Comparison of ENCODE assay signal across 25 cellular contexts in genomic region chr1:1085911-1086841, GRCh38. TPM values are rescaled to one million over a fixed set of nuclear protein-coding genes. Genes with fewer than 3 reads are reported as not detected.
DNase-seq lines count a peak whose midpoint lies in the region; ATAC-seq, FAIRE-seq and TF ChIP-seq lines count a peak whose summit lies in the region.
"Had no signal": no experiment of that assay in that cellular context is flagged by ENCODE, and none has a peak within 500 bp of the region (broad histone marks: within the 10 kb centered on the region; RNA-seq: fewer than 3 reads in every experiment).

No MANE protein-coding gene starts in this region.

- in situ Hi-C loops in gastrocnemius medialis (cut with MboI; ENCODE audit: low sequenced_read_pairs in 4 of 4), result no loop called here

- no peaks in the 10 kb centered on the region for H3K9me3 Mint-ChIP-seq in endodermal cell
- H3K9me3 Mint-ChIP-seq: effector memory CD8-positive, alpha-beta T cell; IgD-negative memory B cell had no signal

- H3K9me3 ChIP-seq in endodermal cell (ENCODE audit: control insufficient read depth, low read length), result no peaks in the 10 kb centered on the region
- H3K9me3 ChIP-seq in gastrocnemius medialis, result no peaks in the 10 kb centered on the region
- H3K9me3 ChIP-seq: lower lobe of right lung, SJCRH30, vagina had no signal

- H3K27ac Mint-ChIP-seq in endodermal cell, result no peak overlapping the region
- H3K27ac Mint-ChIP-seq: effector memory CD8-positive, alpha-beta T cell; IgD-negative memory B cell had no signal

- ATAC-seq in gastrocnemius medialis (no peak), HG03196 (IDR thresholded peaks at IDR 0.05; ENCODE audit: unreplicated experiment) (no peak), HG02623 (IDR thresholded peaks at IDR 0.05; ENCODE audit: unreplicated experiment) (no peak), omental fat pad (ENCODE audit: low FRiP score) (no peak)
- ATAC-seq: effector memory CD8-positive, alpha-beta T cell; lower lobe of right lung had no signal

- H3K27me3 Mint-ChIP-seq in endodermal cell (ENCODE audit: insufficient read depth), result no peaks in the 10 kb centered on the region
- H3K27me3 Mint-ChIP-seq: effector memory CD8-positive, alpha-beta T cell; IgD-negative memory B cell had no signal

- H3K27me3 ChIP-seq in endodermal cell (ENCODE audit: control insufficient read depth, insufficient read depth, low read length, poor library complexity, severe bottlenecking) (no peaks in the 10 kb centered on the region), gastrocnemius medialis (no peaks in the 10 kb centered on the region)
- H3K27me3 ChIP-seq: SJCRH30, vagina had no signal

- H3K4me3 Mint-ChIP-seq in endodermal cell, result no peak overlapping the region
- H3K4me3 Mint-ChIP-seq: effector memory CD8-positive, alpha-beta T cell; IgD-negative memory B cell had no signal

- H3K4me1 ChIP-seq in endodermal cell (ENCODE audit: control insufficient read depth, insufficient read depth, low read length) (no peaks in the 10 kb centered on the region), gastrocnemius medialis (no peaks in the 10 kb centered on the region)
- H3K4me1 ChIP-seq: lower lobe of right lung, parathyroid adenoma, SJCRH30, vagina had no signal

- TF ChIP-seq CTCF in endodermal cell (conservative IDR thresholded peaks at IDR 0.05) (no peak), gastrocnemius medialis (IDR thresholded peaks at IDR 0.05 in 4 of 5, conservative IDR thresholded peaks at IDR 0.05 in 1 of 5) (no peak), omental fat pad (IDR thresholded peaks at IDR 0.05) (no peak)

- H3K9ac ChIP-seq in endodermal cell (ENCODE audit: extremely low read depth, low read length, poor library complexity, severe bottlenecking), result no peak overlapping the region
- H3K9ac ChIP-seq: parathyroid adenoma had no signal

- DNase-seq in activated CD8-positive, alpha-beta memory T cell treated with anti-CD3 and anti-CD28 coated beads, Interleukin-2, amount 50 U/mL, for 4 hours, result peak; percentile 11
- DNase-seq in activated CD8-positive, alpha-beta memory T cell treated with anti-CD3 and anti-CD28 coated beads, Interleukin-2, amount 50 U/mL, for 48 hours, result no peak
- peak; percentile 29 for DNase-seq in GM12891 (ENCODE audit: insufficient read length, low spot score)
- peak; percentile 43 for DNase-seq in endodermal cell
- DNase-seq in gastrocnemius medialis, result peak; percentile 1 to 6
- no peak for DNase-seq in omental fat pad (ENCODE audit: low spot score)
- DNase-seq: cerebellar nuclear complex; effector memory CD8-positive, alpha-beta T cell; MM.1S; NCI-H1694 treated with DMSO at 0.1 percent for 48 hours; NCI-H748 treated with DMSO at 0.1 percent for 48 hours; OCI-M1; SJCRH30; stimulated activated CD4-positive, alpha-beta T cell treated with anti-CD3 and anti-CD28 coated beads, Interleukin-2, amount 100 ng/mL, for 24 hours; T-helper 2 cell; WERI-Rb-1 had no signal

- H3K27ac ChIP-seq in endodermal cell (ENCODE audit: low read depth, low read length) (no peak overlapping the region), gastrocnemius medialis (no peak overlapping the region)
- H3K27ac ChIP-seq: lower lobe of right lung, parathyroid adenoma, SJCRH30, vagina, WERI-Rb-1 had no signal

- no peaks in the 10 kb centered on the region for H3K36me3 ChIP-seq in endodermal cell (ENCODE audit: control insufficient read depth, insufficient read depth, low read length)
- no peaks in the 10 kb centered on the region for H3K36me3 ChIP-seq in gastrocnemius medialis
- H3K36me3 ChIP-seq: lower lobe of right lung, SJCRH30, vagina had no signal

- no peak for FAIRE-seq in GM12891 (lab: Jason Lieb, UNC)

- H3K4me3 ChIP-seq in endodermal cell (ENCODE audit: low read length) (no peak overlapping the region), gastrocnemius medialis (no peak overlapping the region)
- H3K4me3 ChIP-seq: lower lobe of right lung, SJCRH30, vagina had no signal

- H3K36me3 Mint-ChIP-seq in endodermal cell (ENCODE audit: low read depth), result peaks cover 2% of the 10 kb centered on the region
- H3K36me3 Mint-ChIP-seq: IgD-negative memory B cell had no signal

- TF ChIP-seq POLR2A in GM12891 (IDR thresholded peaks at IDR 0.05; ENCODE audit: low read depth, low read length) (no peak), gastrocnemius medialis (IDR thresholded peaks at IDR 0.05) (no peak)

- WGBS in endodermal cell (ENCODE audit: insufficient coverage in 1 of 2, insufficient read length in 1 of 2), 2 experiments, result 94 to 96% methylated on average over 28 to 38 of the region's 38 CpGs

- no peaks in the 10 kb centered on the region for H3K4me1 Mint-ChIP-seq in endodermal cell
- H3K4me1 Mint-ChIP-seq: IgD-negative memory B cell had no signal

- intact Hi-C loops in gastrocnemius medialis (cut with DNase I; ENCODE audit: low total_unique reads), result no loop called here

TF ChIP-seq in GM12891, 5 proteins besides CTCF, POLR2A, EP300 and RAD21:
- TF ChIP-seq PAX5 (IDR thresholded peaks at IDR 0.05; ENCODE audit: insufficient read depth, low read length, severe bottlenecking) (no peak), SPI1 (IDR thresholded peaks at IDR 0.05; ENCODE audit: low read depth, low read length) (no peak), TAF1 (IDR thresholded peaks at IDR 0.05; ENCODE audit: low read depth, low read length) (no peak), POLR2AphosphoS5 (IDR thresholded peaks at IDR 0.05; ENCODE audit: low read depth, low read length) (no peak), POU2F2 (IDR thresholded peaks at IDR 0.05; ENCODE audit: low read depth, low read length) (no peak)

RNA-seq across cellular contexts. Expression of gene RNF223, which starts 12.1 kb away (rescaled TPM):
- polyA plus RNA-seq in GM12891 (2012; ENCODE audit: low read depth, missing spikeins), result 0.08 TPM
- total RNA-seq in endodermal cell (not detected), gastrocnemius medialis (not detected), omental fat pad (not detected)
- polyA plus RNA-seq in endodermal cell (2013, experiment 1 of 2), result not detected
- polyA plus RNA-seq in endodermal cell (2013, experiment 2 of 2), result not detected
- total RNA-seq: A673, aorta, fibroblast of lung, SJCRH30 had no signal
- polyA plus RNA-seq: aorta, fibroblast of lung, IgD-negative memory B cell had no signal

RNA-seq across cellular contexts. Expression of gene C1orf159, which starts 29.7 kb away (rescaled TPM):
- polyA plus RNA-seq in GM12891 (2012; ENCODE audit: low read depth, missing spikeins), result 7.1 TPM
- 10 to 100 TPM; 23.1 to 29.5 TPM for total RNA-seq in endodermal cell
- polyA plus RNA-seq in endodermal cell (2013, experiment 1 of 2), result 22.6 TPM
- polyA plus RNA-seq in endodermal cell (2013, experiment 2 of 2), result 22.5 TPM
- total RNA-seq in gastrocnemius medialis, result 1 to 10 TPM; 2.8 to 6.4 (median 5.3) TPM
- 10 to 100 TPM in 2 of 4 donors, 1 to 10 TPM in 2; 5.6 to 12.0 (median 9.5) TPM for total RNA-seq in omental fat pad

Comparison
In these comparisons a context has a peak if more than half of its experiments do, and no peak if none do; other contexts are left out.
1. DNase-seq: peak in activated CD8-positive, alpha-beta memory T cell treated with anti-CD3 and anti-CD28 coated beads, Interleukin-2, amount 50 U/mL, for 4 hours (single experiment), GM12891 (single experiment), endodermal cell (single experiment) and gastrocnemius medialis (2 of 2); none in activated CD8-positive, alpha-beta memory T cell treated with anti-CD3 and anti-CD28 coated beads, Interleukin-2, amount 50 U/mL, for 48 hours (single experiment) and omental fat pad (single experiment).